Comparison of ENCODE assay signal across 8 cellular contexts in genomic region chr12:54191550-54192022, GRCh38. TPM values are rescaled to one million over a fixed set of nuclear protein-coding genes. Genes with fewer than 3 reads are reported as not detected.
DNase-seq lines count a peak whose midpoint lies in the region; ATAC-seq and TF ChIP-seq lines count a peak whose summit lies in the region.

No MANE protein-coding gene starts in this region.

- H3K9me3 ChIP-seq in colonic mucosa (no peaks in the 10 kb centered on the region), liver (ENCODE audit: control insufficient read depth in 4 of 4, low read length in 3 of 4) (no peaks in the 10 kb centered on the region)

- WGBS in liver = under 1% methylated on average over 14 of the region's 14 CpGs

- no peak overlapping the region for H3K4me3 ChIP-seq in colonic mucosa
- no peak overlapping the region for H3K4me3 ChIP-seq in liver (ENCODE audit: low read depth in 1 of 3, low read length in 3 of 3)

- H3K27me3 ChIP-seq in colonic mucosa (peaks cover 45% of the 10 kb centered on the region), liver (ENCODE audit: control insufficient read depth in 4 of 4, insufficient read depth in 4 of 4, low read length in 3 of 4) (no peaks in the 10 kb centered on the region)

- H3K36me3 ChIP-seq in colonic mucosa = no peaks in the 10 kb centered on the region
- H3K36me3 ChIP-seq in liver (ENCODE audit: control insufficient read depth in 4 of 4, insufficient read depth in 3 of 4, low read depth in 1 of 4, low read length in 3 of 4) = no peaks in the 10 kb centered on the region

- H3K27ac ChIP-seq in colonic mucosa = no peak overlapping the region
- H3K27ac ChIP-seq in liver (ENCODE audit: low read depth in 1 of 2, low read length in 2 of 2) = no peak overlapping the region

- H3K9ac ChIP-seq in colonic mucosa (ENCODE audit: low read depth in 2 of 2, low read length in 2 of 2) (no peak overlapping the region), liver (ENCODE audit: low read depth in 1 of 2, low read length in 2 of 2) (no peak overlapping the region)

- TF ChIP-seq CTCF in colonic mucosa (IDR thresholded peaks at IDR 0.05) (peak; percentile 64), liver (IDR thresholded peaks at IDR 0.05; ENCODE audit: low read depth, low read length, missing input control) (peak; percentile 84)

- ATAC-seq in HG03280 (IDR thresholded peaks at IDR 0.05; ENCODE audit: unreplicated experiment) = peak; percentile 34
- ATAC-seq in HG03097 (IDR thresholded peaks at IDR 0.05; ENCODE audit: low FRiP score, unreplicated experiment) = no peak

- peak; percentile 53 for DNase-seq in DMS79 treated with DMSO at 0.1 percent for 48 hours (lab: John Stamatoyannopoulos, UW)
- peak; percentile 61 to 79 for DNase-seq in NCI-H524 (lab: John Stamatoyannopoulos, UW)
- peak; percentile 84 for DNase-seq in activated CD4-positive, alpha-beta T cell treated with anti-CD3 and anti-CD28 coated beads for 48 hours
- peak; percentile 77 for DNase-seq in colonic mucosa
- peak; percentile 84 for DNase-seq in stimulated activated CD4-positive, alpha-beta T cell treated with anti-CD3 and anti-CD28 coated beads, Interleukin-4, amount 100 ng/mL, for 24 hours

- peaks cover 4% of the 10 kb centered on the region for H3K4me1 ChIP-seq in colonic mucosa
- H3K4me1 ChIP-seq in liver (ENCODE audit: control insufficient read depth in 4 of 4, insufficient read depth in 4 of 4, low read length in 3 of 4) = peaks cover 2 to 16% (median 4%) of the 10 kb centered on the region in 4 donors

- intact Hi-C loops in colonic mucosa (cut with DNase I) = loop anchor here (5.0 kb wide), 1 partner anchor 159 kb away; the partner anchor contains the start of gene HOXC5

- TF ChIP-seq RAD21 in liver (IDR thresholded peaks at IDR 0.05) = peak; percentile 85 to 86

TF ChIP-seq in liver, 16 proteins besides CTCF, POLR2A, EP300 and RAD21:
- TF ChIP-seq JUND (IDR thresholded peaks at IDR 0.05) (no peak), FOXA1 (IDR thresholded peaks at IDR 0.05) (no peak), GABPA (IDR thresholded peaks at IDR 0.05 in 1 of 2, conservative IDR thresholded peaks at IDR 0.05 in 1 of 2) (peak in 1 of 2 donors; percentile 68), HNF4A (conservative IDR thresholded peaks at IDR 0.05) (no peak)

RNA-seq across cellular contexts. Expression of gene SMUG1, which starts 2.8 kb away (rescaled TPM):
- total RNA-seq in colonic mucosa (10 to 100 TPM; 22.0 to 31.0 TPM), liver (10 to 100 TPM; 17.6 to 22.9 TPM)
- polyA plus RNA-seq in liver = 10 to 100 TPM; 28.0 to 42.9 TPM
